ENCODE assay signal across 8 cellular contexts in genomic region chr14:70821916-70822705, GRCh38. TPM values are rescaled to one million over a fixed set of nuclear protein-coding genes. Genes with fewer than 3 reads are reported as not detected.
DNase-seq lines count a peak whose midpoint lies in the region; ATAC-seq and TF ChIP-seq lines count a peak whose summit lies in the region.

No MANE protein-coding gene starts in this region.

- H3K4me3 ChIP-seq in fibroblast of lung (replicated peaks in 1 of 4; ENCODE audit: control extremely low read depth in 1 of 4, insufficient read depth in 1 of 4, low read depth in 3 of 4, low read length in 4 of 4): peak overlapping the region; percentile 56 to 75 (median 60)
- peak overlapping the region; percentile 64 to 79 for H3K4me3 ChIP-seq in stomach smooth muscle (ENCODE audit: low read length in 2 of 2)

- DNase-seq in NCI-H1417 (lab: John Stamatoyannopoulos, UW) (peak in 2 of 3 experiments; percentile 85), NCI-H1417 treated with DMSO at 0.1 percent for 48 hours (lab: John Stamatoyannopoulos, UW) (no peak), NCI-H82 treated with DMSO at 0.1 percent for 48 hours (lab: John Stamatoyannopoulos, UW; ENCODE audit: unreplicated experiment) (peak; percentile 21), fibroblast of lung (ENCODE audit: low read depth in 2 of 2) (peak; percentile 28 to 66), HT-29 (ENCODE audit: low spot score) (no peak)
- peak; percentile 70 to 72 for DNase-seq in activated T-cell treated with anti-CD3 and anti-CD28 coated beads, Interleukin-2, amount 50 U/mL, for 72 hours
- DNase-seq in natural killer cell treated with Interleukin-12 subunit alpha and Interleukin-12 subunit beta and Interleukin-15 and Interleukin-18, amount 100 ng/mL, for 72 hours (ENCODE audit: low spot score): peak; percentile 82

- H4K20me1 ChIP-seq in fibroblast of lung (ENCODE audit: control insufficient read depth, extremely low read depth, insufficient read depth, low read length): no peaks in the 10 kb centered on the region

- no peak overlapping the region for H3K27ac ChIP-seq in fibroblast of lung (ENCODE audit: insufficient read depth, low read length)
- H3K27ac ChIP-seq in stomach smooth muscle (ENCODE audit: low read length): no peak overlapping the region

- H3K4me2 ChIP-seq in fibroblast of lung (ENCODE audit: extremely low read depth, insufficient read depth, low read length): peak overlapping the region; percentile 79

- H3K36me3 ChIP-seq in fibroblast of lung (ENCODE audit: control insufficient read depth, insufficient read depth, low read length): no peaks in the 10 kb centered on the region
- no peaks in the 10 kb centered on the region for H3K36me3 ChIP-seq in stomach smooth muscle (ENCODE audit: control insufficient read depth in 2 of 2, insufficient read depth in 2 of 2, low read length in 2 of 2)

- peaks cover 47% of the 10 kb centered on the region for H3K4me1 Mint-ChIP-seq in activated T-cell treated with anti-CD3 and anti-CD28 coated beads, Interleukin-2, amount 50 U/mL, for 72 hours (ENCODE audit: low read depth)
- peaks cover 20 to 28% of the 10 kb centered on the region in 2 donors for H3K4me1 Mint-ChIP-seq in natural killer cell treated with Interleukin-12 subunit alpha and Interleukin-12 subunit beta and Interleukin-15 and Interleukin-18, amount 100 ng/mL, for 72 hours (ENCODE audit: low read depth in 2 of 2)

- TF ChIP-seq CTCF in fibroblast of lung (conservative IDR thresholded peaks at IDR 0.05 in 1 of 2, IDR thresholded peaks at IDR 0.05 in 1 of 2; ENCODE audit: low read depth in 1 of 2, low read length in 2 of 2): no peak

- H3K27me3 Mint-ChIP-seq in activated T-cell treated with anti-CD3 and anti-CD28 coated beads, Interleukin-2, amount 50 U/mL, for 72 hours (ENCODE audit: low read depth): peaks cover 51% of the 10 kb centered on the region
- peaks cover 0 to 17% of the 10 kb centered on the region in 2 donors for H3K27me3 Mint-ChIP-seq in natural killer cell treated with Interleukin-12 subunit alpha and Interleukin-12 subunit beta and Interleukin-15 and Interleukin-18, amount 100 ng/mL, for 72 hours

- peak overlapping the region; percentile 83 for H3K27ac Mint-ChIP-seq in activated T-cell treated with anti-CD3 and anti-CD28 coated beads, Interleukin-2, amount 50 U/mL, for 72 hours
- peak overlapping the region; percentile 63 to 80 for H3K27ac Mint-ChIP-seq in natural killer cell treated with Interleukin-12 subunit alpha and Interleukin-12 subunit beta and Interleukin-15 and Interleukin-18, amount 100 ng/mL, for 72 hours

- H3K9me3 Mint-ChIP-seq in activated T-cell treated with anti-CD3 and anti-CD28 coated beads, Interleukin-2, amount 50 U/mL, for 72 hours: no peaks in the 10 kb centered on the region
- H3K9me3 Mint-ChIP-seq in natural killer cell treated with Interleukin-12 subunit alpha and Interleukin-12 subunit beta and Interleukin-15 and Interleukin-18, amount 100 ng/mL, for 72 hours: no peaks in the 10 kb centered on the region

- H3K4me1 ChIP-seq in fibroblast of lung (ENCODE audit: control insufficient read depth, extremely low read depth, insufficient read depth, low read length) (no peaks in the 10 kb centered on the region), stomach smooth muscle (ENCODE audit: control insufficient read depth, insufficient read depth, low read length) (peaks cover 13% of the 10 kb centered on the region)

- H3K9ac ChIP-seq in fibroblast of lung (ENCODE audit: insufficient read depth, low read length) (peak overlapping the region; percentile 56), stomach smooth muscle (ENCODE audit: low read length in 2 of 2) (peak overlapping the region; percentile 51 to 74)

- ATAC-seq in activated T-cell treated with anti-CD3 and anti-CD28 coated beads, Interleukin-2, amount 50 U/mL, for 72 hours (replicated peaks in 1 of 2): peak; percentile 59 to 68
- ATAC-seq in natural killer cell treated with Interleukin-12 subunit alpha and Interleukin-12 subunit beta and Interleukin-15 and Interleukin-18, amount 100 ng/mL, for 72 hours: peak; percentile 78 to 82

- H3K4me3 Mint-ChIP-seq in activated T-cell treated with anti-CD3 and anti-CD28 coated beads, Interleukin-2, amount 50 U/mL, for 72 hours: peak overlapping the region; percentile 89 to 90
- peak overlapping the region; percentile 71 for H3K4me3 Mint-ChIP-seq in natural killer cell treated with Interleukin-12 subunit alpha and Interleukin-12 subunit beta and Interleukin-15 and Interleukin-18, amount 100 ng/mL, for 72 hours

- no peaks in the 10 kb centered on the region for H3K27me3 ChIP-seq in fibroblast of lung (ENCODE audit: control insufficient read depth, insufficient read depth, low read length)
- H3K27me3 ChIP-seq in stomach smooth muscle (ENCODE audit: control insufficient read depth in 1 of 2, insufficient read depth in 2 of 2, low read length in 2 of 2): peaks cover 2 to 6% of the 10 kb centered on the region in 2 donors

- peak overlapping the region; percentile 70 for H2AFZ ChIP-seq in fibroblast of lung (ENCODE audit: low read length)

- no peaks in the 10 kb centered on the region for H3K9me3 ChIP-seq in fibroblast of lung (ENCODE audit: control insufficient read depth, insufficient read depth, low read depth, low read length)
- no peaks in the 10 kb centered on the region for H3K9me3 ChIP-seq in stomach smooth muscle (ENCODE audit: control insufficient read depth in 2 of 2, low read length in 2 of 2)

- no peaks in the 10 kb centered on the region for H3K79me2 ChIP-seq in fibroblast of lung (ENCODE audit: control insufficient read depth, insufficient read depth, low read length)

- H3K36me3 Mint-ChIP-seq in activated T-cell treated with anti-CD3 and anti-CD28 coated beads, Interleukin-2, amount 50 U/mL, for 72 hours (ENCODE audit: insufficient read depth in 2 of 2): no peaks in the 10 kb centered on the region
- no peaks in the 10 kb centered on the region for H3K36me3 Mint-ChIP-seq in natural killer cell treated with Interleukin-12 subunit alpha and Interleukin-12 subunit beta and Interleukin-15 and Interleukin-18, amount 100 ng/mL, for 72 hours

RNA-seq across cellular contexts. Expression of gene MAP3K9, which starts 12.8 kb away (rescaled TPM):
- total RNA-seq in activated T-cell treated with anti-CD3 and anti-CD28 coated beads, Interleukin-2, amount 50 U/mL, for 72 hours: 1 to 10 TPM; 6.2 to 7.5 TPM
- total RNA-seq in fibroblast of lung: under 0.01 and 0.17 TPM in 2 replicates
- 0.23 and 0.27 TPM in 2 replicates for polyA plus RNA-seq in fibroblast of lung
- polyA plus RNA-seq in fibroblast of lung (2012): 0.18 and 0.27 TPM in 2 replicates
- polyA minus RNA-seq in fibroblast of lung (ENCODE audit: low replicate concordance): 0.48 and 0.94 TPM in 2 replicates
- total RNA-seq in natural killer cell treated with Interleukin-12 subunit alpha and Interleukin-12 subunit beta and Interleukin-15 and Interleukin-18, amount 100 ng/mL, for 72 hours: 10 to 100 TPM in 1 of 2 donors, 1 to 10 TPM in 1; 4.2 to 13.7 TPM
- total RNA-seq in HT-29 (2014; rRNA removed; shearing (Covaris generic)): 5.9 and 6.8 TPM in 2 replicates

Comparison
In these comparisons a context has a peak if more than half of its experiments do, and no peak if none do; other contexts are left out.
1. DNase-seq: peak in NCI-H1417 (2 of 3), NCI-H82 treated with DMSO at 0.1 percent for 48 hours (single experiment), activated T-cell treated with anti-CD3 and anti-CD28 coated beads, Interleukin-2, amount 50 U/mL, for 72 hours (2 of 2), fibroblast of lung (2 of 2) and natural killer cell treated with Interleukin-12 subunit alpha and Interleukin-12 subunit beta and Interleukin-15 and Interleukin-18, amount 100 ng/mL, for 72 hours (single experiment); none in NCI-H1417 treated with DMSO at 0.1 percent for 48 hours (single experiment) and HT-29 (single experiment).